ENCODE assay signal across 22 cellular contexts in the genomic region with DNA sequence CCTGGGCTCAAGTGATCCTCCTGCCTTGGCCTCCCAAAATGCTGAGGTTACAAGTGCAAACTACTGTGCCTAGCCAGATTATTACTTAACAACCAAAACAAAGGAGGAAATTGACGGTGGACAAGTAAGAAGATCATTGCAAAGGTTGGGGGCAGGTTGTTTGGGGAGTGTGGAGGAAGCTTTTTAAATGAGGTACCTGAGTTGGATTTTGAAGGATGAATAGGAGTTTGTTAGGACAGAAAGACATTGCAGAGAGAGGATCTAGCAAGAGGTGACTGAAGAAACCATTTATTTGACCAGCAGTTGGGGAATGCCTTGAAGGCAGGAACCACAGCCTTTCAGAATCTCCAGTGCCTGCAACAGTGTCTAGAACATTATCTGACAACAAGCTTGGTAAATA.
"Had no signal": no experiment of that assay in that cellular context is flagged by ENCODE, and none has a peak within 500 bp of the region (broad histone marks: within the 10 kb centered on the region; RNA-seq: fewer than 3 reads in every experiment).

No MANE protein-coding gene starts in this region.

- H3K4me3 ChIP-seq: hepatocyte, left lung, testis had no signal

- H3K27ac Mint-ChIP-seq: activated CD8-positive, alpha-beta T cell treated with anti-CD3 and anti-CD28 coated beads, Interleukin-2, amount 10 ng/mL, durations not matched to agents 7 days and 5 days; activated naive CD4-positive, alpha-beta T cell treated with anti-CD3 and anti-CD28 coated beads, Interleukin-2, amount 50 U/mL, for 72 hours; dendritic cell treated with granulocyte-macrophage colony-stimulating factor and Interleukin-4, amounts not matched to agents 40 ng/mL and 50 ng/mL, for 4 days; mesothelial cell of epicardium; nephron had no signal

- ATAC-seq: activated CD8-positive, alpha-beta T cell treated with anti-CD3 and anti-CD28 coated beads, Interleukin-2, amount 10 ng/mL, durations not matched to agents 7 days and 5 days; activated naive CD4-positive, alpha-beta T cell treated with anti-CD3 and anti-CD28 coated beads, Interleukin-2, amount 50 U/mL, for 72 hours; left lung; right cardiac atrium had no signal

- H3K4me3 Mint-ChIP-seq: activated CD8-positive, alpha-beta T cell treated with anti-CD3 and anti-CD28 coated beads, Interleukin-2, amount 10 ng/mL, durations not matched to agents 7 days and 5 days; brain; dendritic cell treated with granulocyte-macrophage colony-stimulating factor and Interleukin-4, amounts not matched to agents 40 ng/mL and 50 ng/mL, for 4 days; immature natural killer cell; mesothelial cell of epicardium; nephron had no signal

- H3K27me3 ChIP-seq: hepatocyte, left lung, testis had no signal

- H3K4me1 ChIP-seq: parathyroid adenoma had no signal

- H3K9me3 Mint-ChIP-seq: brain; dendritic cell treated with granulocyte-macrophage colony-stimulating factor and Interleukin-4, amounts not matched to agents 40 ng/mL and 50 ng/mL, for 4 days; immature natural killer cell; nephron had no signal

- H3K27me3 Mint-ChIP-seq: brain; dendritic cell treated with granulocyte-macrophage colony-stimulating factor and Interleukin-4, amounts not matched to agents 40 ng/mL and 50 ng/mL, for 4 days had no signal

- H3K36me3 Mint-ChIP-seq: brain, immature natural killer cell, mesothelial cell of epicardium had no signal

- H3K9me3 ChIP-seq: left lung, testis had no signal

- H3K27ac ChIP-seq: hepatocyte, left lung, parathyroid adenoma, testis, WERI-Rb-1 had no signal

- H2AFZ ChIP-seq: hepatocyte, parathyroid adenoma had no signal

- H3K9ac ChIP-seq: parathyroid adenoma had no signal

- H3K4me2 ChIP-seq: hepatocyte had no signal

- DNase-seq: activated CD4-positive, alpha-beta T cell treated with anti-CD3 and anti-CD28 coated beads for 1 hour; activated CD4-positive, alpha-beta T cell treated with anti-CD3 and anti-CD28 coated beads, Interleukin-2, amount 50 U/mL, for 1 hour; activated CD8-positive, alpha-beta T cell treated with anti-CD3 and anti-CD28 coated beads, Interleukin-2, amount 10 ng/mL, durations not matched to agents 7 days and 5 days; activated gamma-delta T cell treated with Interleukin-2 at 50 U/mL for 16 hours; aorta; effector CD4-positive, alpha-beta T cell; foreskin melanocyte; glutamatergic neuron; immature natural killer cell; left lung; right cardiac atrium; stimulated activated CD4-positive, alpha-beta T cell treated with anti-CD3 and anti-CD28 coated beads, Interleukin-4, amount 100 ng/mL, for 24 hours; testis; trophoblast cell; WERI-Rb-1 had no signal

- H3K36me3 ChIP-seq: left lung, WERI-Rb-1 had no signal
